Comparison of ENCODE assay signal across 14 cellular contexts in genomic region chr14:100261621-100262020, GRCh38. TPM values are rescaled to one million over a fixed set of nuclear protein-coding genes. Genes with fewer than 3 reads are reported as not detected.
DNase-seq lines count a peak whose midpoint lies in the region; ATAC-seq lines count a peak whose summit lies in the region.
"Had no signal": no experiment of that assay in that cellular context is flagged by ENCODE, and none has a peak within 500 bp of the region (broad histone marks: within the 10 kb centered on the region; RNA-seq: fewer than 3 reads in every experiment).

No MANE protein-coding gene starts in this region.

- no peaks in the 10 kb centered on the region for H3K27me3 Mint-ChIP-seq in activated naive CD8-positive, alpha-beta T cell treated with anti-CD3 and anti-CD28 coated beads, Interleukin-2, amount 10 ng/mL, durations not matched to agents 7 days and 5 days
- H3K27me3 Mint-ChIP-seq: type B pancreatic cell had no signal

- H3K4me3 Mint-ChIP-seq in activated naive CD8-positive, alpha-beta T cell treated with anti-CD3 and anti-CD28 coated beads, Interleukin-2, amount 10 ng/mL, durations not matched to agents 7 days and 5 days: peak overlapping the region; percentile 41
- H3K4me3 Mint-ChIP-seq: type B pancreatic cell had no signal

- POLR2A ChIA-PET in activated naive CD8-positive, alpha-beta T cell treated with anti-CD3 and anti-CD28 coated beads, Interleukin-2, amount 10 ng/mL, durations not matched to agents 7 days and 5 days (lab: Charles Lee): no interaction called here

- H3K4me1 Mint-ChIP-seq in activated naive CD8-positive, alpha-beta T cell treated with anti-CD3 and anti-CD28 coated beads, Interleukin-2, amount 10 ng/mL, durations not matched to agents 7 days and 5 days: peaks cover 57% of the 10 kb centered on the region

- H3K9me3 Mint-ChIP-seq in activated naive CD8-positive, alpha-beta T cell treated with anti-CD3 and anti-CD28 coated beads, Interleukin-2, amount 10 ng/mL, durations not matched to agents 7 days and 5 days: peaks cover 2% of the 10 kb centered on the region
- H3K9me3 Mint-ChIP-seq: type B pancreatic cell had no signal

- H3K27ac Mint-ChIP-seq in activated naive CD8-positive, alpha-beta T cell treated with anti-CD3 and anti-CD28 coated beads, Interleukin-2, amount 10 ng/mL, durations not matched to agents 7 days and 5 days: peak overlapping the region; percentile 74
- H3K27ac Mint-ChIP-seq: type B pancreatic cell had no signal

- ATAC-seq in HG03520 (IDR thresholded peaks at IDR 0.05; ENCODE audit: unreplicated experiment): peak; percentile 41
- ATAC-seq in activated naive CD8-positive, alpha-beta T cell treated with anti-CD3 and anti-CD28 coated beads, Interleukin-2, amount 10 ng/mL, durations not matched to agents 7 days and 5 days (ENCODE audit: low read depth): peak; percentile 70

- H3K36me3 Mint-ChIP-seq in activated naive CD8-positive, alpha-beta T cell treated with anti-CD3 and anti-CD28 coated beads, Interleukin-2, amount 10 ng/mL, durations not matched to agents 7 days and 5 days: peaks cover 21% of the 10 kb centered on the region

- peak; percentile 16 for DNase-seq in activated T-cell treated with anti-CD3 and anti-CD28 coated beads for 24 hours (ENCODE audit: low read depth)
- no peak for DNase-seq in activated T-cell treated with anti-CD3 and anti-CD28 coated beads for 4 hours
- no peak for DNase-seq in activated naive CD8-positive, alpha-beta T cell treated with anti-CD3 and anti-CD28 coated beads, Interleukin-2, amount 10 ng/mL, durations not matched to agents 7 days and 5 days
- peak; percentile 61 for DNase-seq in stimulated activated CD8-positive, alpha-beta memory T cell treated with anti-CD3 and anti-CD28 coated beads, Interleukin-4, amount 100 ng/mL, for 48 hours
- DNase-seq in SW480 (ENCODE audit: low spot score): no peak
- DNase-seq in SHP77 (lab: John Stamatoyannopoulos, UW): no peak
- DNase-seq in SW 1271 (lab: John Stamatoyannopoulos, UW): no peak
- DNase-seq: ACHN; activated effector memory CD4-positive, alpha-beta T cell treated with Interleukin-2 at 50 U/mL for 16 hours; NCI-H748 treated with DMSO at 0.1 percent for 48 hours; occipital lobe; small intestine had no signal

RNA-seq across cellular contexts. Expression of gene YY1, which starts 22.7 kb away (rescaled TPM):
- total RNA-seq in activated naive CD8-positive, alpha-beta T cell treated with anti-CD3 and anti-CD28 coated beads, Interleukin-2, amount 10 ng/mL, durations not matched to agents 7 days and 5 days: 10 to 100 TPM; 86.4 to 89.6 TPM

RNA-seq across cellular contexts. Expression of gene SLC25A29, which starts 44.6 kb away (rescaled TPM):
- total RNA-seq in activated naive CD8-positive, alpha-beta T cell treated with anti-CD3 and anti-CD28 coated beads, Interleukin-2, amount 10 ng/mL, durations not matched to agents 7 days and 5 days: 10 to 100 TPM; 17.3 to 18.1 TPM

Comparison
In these comparisons a context has a peak if more than half of its experiments do, and no peak if none do; other contexts are left out.
1. DNase-seq: peak in activated T-cell treated with anti-CD3 and anti-CD28 coated beads for 24 hours (single experiment) and stimulated activated CD8-positive, alpha-beta memory T cell treated with anti-CD3 and anti-CD28 coated beads, Interleukin-4, amount 100 ng/mL, for 48 hours (single experiment); none in activated T-cell treated with anti-CD3 and anti-CD28 coated beads for 4 hours (single experiment), activated naive CD8-positive, alpha-beta T cell treated with anti-CD3 and anti-CD28 coated beads, Interleukin-2, amount 10 ng/mL, durations not matched to agents 7 days and 5 days (single experiment), SW480 (single experiment), SHP77 (0 of 2) and SW 1271 (0 of 2).